ENCODE assay signal across 2 cellular contexts in genomic region chr10:8235253-8236027, GRCh38.
TF ChIP-seq lines count a peak whose summit lies in the region.

No MANE protein-coding gene starts in this region.

TF ChIP-seq in HepG2, 621 proteins besides CTCF, POLR2A, EP300 and RAD21:
- TF ChIP-seq LCORL (IDR thresholded peaks at IDR 0.05) (peak; percentile 61; the same call in 1 of the 2 replicates), LCORL (CRISPR knock-in tag; IDR thresholded peaks at IDR 0.05) (no peak), SYNCRIP (IDR thresholded peaks at IDR 0.05; ENCODE audit: insufficient read depth, low read depth, low read length) (no peak)
TF ChIP-seq in HepG2: peak in this region for 1.

TF ChIP-seq in K562, 482 proteins besides CTCF, POLR2A, EP300 and RAD21:
- TF ChIP-seq ZKSCAN1 (IDR thresholded peaks at IDR 0.05; ENCODE audit: low read depth, low read length) (peak; percentile 32; the same call in 1 of the 2 replicates), NFIC (IDR thresholded peaks at IDR 0.05) (peak; percentile 89), NFIX (CRISPR knock-in tag; IDR thresholded peaks at IDR 0.05; ENCODE audit: low read depth) (peak; percentile 60; the same call in 1 of the 2 replicates), ZNF124 (CRISPR knock-in tag; IDR thresholded peaks at IDR 0.05) (no peak), ETS2 (tag; IDR thresholded peaks at IDR 0.05; ENCODE audit: borderline replicate concordance, poor library complexity, severe bottlenecking) (no peak), SOX6 (IDR thresholded peaks at IDR 0.05) (no peak)
